20 cellular contexts compared by ENCODE assay signal in genomic region chr3:151548206-151548605, GRCh38.
A peak's percentile ranks its signal among the peaks of the same experiment; 100 is the strongest.
DNase-seq lines count a peak whose midpoint lies in the region; ATAC-seq and TF ChIP-seq lines count a peak whose summit lies in the region.
"Had no signal": no experiment of that assay in that cellular context is flagged by ENCODE, and none has a peak within 500 bp of the region (broad histone marks: within the 10 kb centered on the region; RNA-seq: fewer than 3 reads in every experiment).

No MANE protein-coding gene starts in this region.

- H3K4me1 ChIP-seq in Loucy (ENCODE audit: insufficient read depth, low read length, poor library complexity, severe bottlenecking) (peaks cover 57% of the 10 kb centered on the region), left ventricle myocardium inferior (no peaks in the 10 kb centered on the region), upper lobe of right lung (no peaks in the 10 kb centered on the region)
- H3K4me1 ChIP-seq: BLaER1, SJCRH30 had no signal

- H3K9ac ChIP-seq in Loucy (ENCODE audit: low read depth, low read length, poor library complexity, severe bottlenecking) (no peak overlapping the region), SK-N-MC (ENCODE audit: insufficient read length) (no peak overlapping the region)
- H3K9ac ChIP-seq: BLaER1 had no signal

- peak; percentile 25 for ATAC-seq in upper lobe of right lung
- ATAC-seq in HG03460 (IDR thresholded peaks at IDR 0.05; ENCODE audit: unreplicated experiment) = no peak

- H3K27me3 ChIP-seq in Loucy (ENCODE audit: insufficient read depth, low read length, poor library complexity, severe bottlenecking) = no peaks in the 10 kb centered on the region
- H3K27me3 ChIP-seq in left ventricle myocardium inferior (ENCODE audit: low read depth) = no peaks in the 10 kb centered on the region
- no peaks in the 10 kb centered on the region for H3K27me3 ChIP-seq in upper lobe of right lung
- H3K27me3 ChIP-seq: BLaER1, SJCRH30 had no signal

- H3K36me3 ChIP-seq in Loucy (ENCODE audit: insufficient read depth, low read length) (no peaks in the 10 kb centered on the region), SK-N-MC (ENCODE audit: insufficient read depth, low read length) (no peaks in the 10 kb centered on the region), left ventricle myocardium inferior (no peaks in the 10 kb centered on the region), upper lobe of right lung (no peaks in the 10 kb centered on the region)
- H3K36me3 ChIP-seq: BLaER1, HAP-1, SJCRH30 had no signal

- H2AFZ ChIP-seq in Loucy (ENCODE audit: low read length) = peak overlapping the region; percentile 77; the same call in 1 of the 2 replicates
- H2AFZ ChIP-seq: PC-9 had no signal

- no peak overlapping the region for H3K4me2 ChIP-seq in Loucy (ENCODE audit: low read depth, low read length, poor library complexity, severe bottlenecking)
- H3K4me2 ChIP-seq: BLaER1, PC-9 had no signal

- DNase-seq in SK-N-MC (ENCODE audit: low read depth, low spot score) (no peak), left ventricle myocardium inferior (no peak), upper lobe of right lung (no peak), AG20443 (ENCODE audit: low spot score) (no peak), RPMI8226 (no peak)
- DNase-seq: Caco-2; CD4-positive, alpha-beta memory T cell; DMS 273 treated with DMSO at 0.1 percent for 48 hours; DMS79 treated with DMSO at 0.1 percent for 48 hours; Karpas-422; NCI-H1930; NCI-H226; NCI-H510A treated with DMSO at 0.1 percent for 48 hours; NCI-H748 treated with DMSO at 0.1 percent for 48 hours; PC-9; SJCRH30 had no signal

- H3K27ac ChIP-seq in SK-N-MC (peak overlapping the region; percentile 40; the same call in 1 of the 2 replicates), left ventricle myocardium inferior (replicated peaks) (peak overlapping the region; percentile 45), upper lobe of right lung (no peak overlapping the region)
- H3K27ac ChIP-seq: BLaER1, PC-9, SJCRH30 had no signal

- peaks cover 10% of the 10 kb centered on the region for H3F3A ChIP-seq in Loucy (ENCODE audit: low read depth)

- no peak for TF ChIP-seq CTCF in Loucy (conservative IDR thresholded peaks at IDR 0.05; ENCODE audit: low read length)
- TF ChIP-seq CTCF in left ventricle myocardium inferior (IDR thresholded peaks at IDR 0.05; ENCODE audit: borderline replicate concordance) = no peak
- no peak for TF ChIP-seq CTCF in upper lobe of right lung (IDR thresholded peaks at IDR 0.05)

- intact Hi-C loops in left ventricle myocardium inferior (cut with micrococcal nuclease) = no loop called here
- intact Hi-C loops in upper lobe of right lung (cut with DNase I) = no loop called here

- H3K9me3 ChIP-seq in Loucy (ENCODE audit: insufficient read depth, low read depth, low read length) (peaks cover 5% of the 10 kb centered on the region; the same call in 1 of the 2 replicates), SK-N-MC (ENCODE audit: low read depth, low read length) (no peaks in the 10 kb centered on the region), left ventricle myocardium inferior (replicated peaks) (no peaks in the 10 kb centered on the region), upper lobe of right lung (no peaks in the 10 kb centered on the region)
- H3K9me3 ChIP-seq: BLaER1, Caco-2, HAP-1, SJCRH30 had no signal

- H3K4me3 ChIP-seq in Loucy (ENCODE audit: low read length, poor library complexity, severe bottlenecking) = no peak overlapping the region
- H3K4me3 ChIP-seq in SK-N-MC = no peak overlapping the region
- no peak overlapping the region for H3K4me3 ChIP-seq in left ventricle myocardium inferior
- no peak overlapping the region for H3K4me3 ChIP-seq in upper lobe of right lung
- H3K4me3 ChIP-seq: BLaER1, HAP-1, PC-9, SJCRH30 had no signal

- H3K79me2 ChIP-seq in Loucy (ENCODE audit: insufficient read depth, low read length) = no peaks in the 10 kb centered on the region

- H4K20me1 ChIP-seq in Loucy (ENCODE audit: insufficient read depth, low read length, poor library complexity, severe bottlenecking) = no peaks in the 10 kb centered on the region
- H4K20me1 ChIP-seq: BLaER1 had no signal

- H3K9me2 ChIP-seq in Loucy (replicated peaks; ENCODE audit: low read depth, low read length) = no peaks in the 10 kb centered on the region
